10 cellular contexts compared by ENCODE assay signal in the genomic region with DNA sequence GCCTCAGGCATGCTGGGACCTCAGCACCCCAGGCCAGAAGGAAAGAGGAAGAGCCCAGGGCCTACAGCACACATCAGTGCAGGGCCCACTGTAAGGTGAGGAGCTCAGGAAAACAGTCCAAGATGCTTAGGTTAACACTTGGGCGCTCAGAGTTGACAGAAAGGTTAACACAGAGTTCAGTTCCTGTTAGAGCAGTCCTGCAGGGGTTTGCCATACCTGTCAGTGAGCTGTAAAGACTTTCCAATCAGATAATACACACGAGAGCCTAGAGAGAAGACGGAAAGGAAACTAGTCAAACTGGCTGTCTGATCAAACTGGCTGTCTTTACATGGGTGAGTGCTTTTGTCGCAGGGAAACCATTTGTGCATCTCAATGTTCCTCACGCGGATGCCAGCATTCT.
A peak's percentile ranks its signal among the peaks of the same experiment; 100 is the strongest.
DNase-seq lines count a peak whose midpoint lies in the region; TF ChIP-seq lines count a peak whose summit lies in the region.
"Had no signal": no experiment of that assay in that cellular context is flagged by ENCODE, and none has a peak within 500 bp of the region (broad histone marks: within the 10 kb centered on the region; RNA-seq: fewer than 3 reads in every experiment).

No MANE protein-coding gene starts in this region.

- intact Hi-C loops in mammary epithelial cell (cut with micrococcal nuclease): no loop called here
- intact Hi-C loops in posterior cingulate gyrus (cut with DNase I): no loop called here

- peak overlapping the region; percentile 34 for H3K4me2 ChIP-seq in mammary epithelial cell (ENCODE audit: insufficient read depth, low read depth, low read length)

- no peak overlapping the region for H3K9ac ChIP-seq in HUES48 (ENCODE audit: low read depth, low read length)
- no peak overlapping the region for H3K9ac ChIP-seq in mammary epithelial cell (ENCODE audit: insufficient read depth, low read length)
- peak overlapping the region; percentile 54 to 73 for H3K9ac ChIP-seq in stomach smooth muscle (ENCODE audit: low read length in 2 of 2)

- dilution Hi-C loops in mammary epithelial cell (cut with HindIII; ENCODE audit: low sequenced_read_pairs): no loop called here

- CTCF ChIA-PET in mammary epithelial cell (lab: Charles Lee; ENCODE audit: low non-redundant PET): no interaction called here

- H4K20me1 ChIP-seq in mammary epithelial cell (ENCODE audit: insufficient read depth, low read length): no peaks in the 10 kb centered on the region

- H2AFZ ChIP-seq in mammary epithelial cell (ENCODE audit: low read depth, low read length): peak overlapping the region; percentile 81

- H3K4me3 ChIP-seq in HUES48 (ENCODE audit: low read depth, low read length) (no peak overlapping the region), mammary epithelial cell (replicated peaks in 1 of 3; ENCODE audit: insufficient read depth in 1 of 3, low read depth in 2 of 3, low read length in 3 of 3) (no peak overlapping the region), stomach smooth muscle (ENCODE audit: low read length in 2 of 2) (peak overlapping the region; percentile 17 to 47)

- no peak for TF ChIP-seq CTCF in mammary epithelial cell (conservative IDR thresholded peaks at IDR 0.05 in 1 of 2, IDR thresholded peaks at IDR 0.05 in 1 of 2; ENCODE audit: extremely low read depth in 1 of 2, insufficient read depth in 1 of 2, low read depth in 1 of 2, low read length in 2 of 2)

- peak; percentile 9 for DNase-seq in mammary epithelial cell
- no peak for DNase-seq in AG20443 (ENCODE audit: low spot score)
- DNase-seq in posterior cingulate gyrus: no peak
- DNase-seq in NCI-H446 (lab: John Stamatoyannopoulos, UW): no peak
- DNase-seq in NCI-H2081 treated with DMSO at 0.1 percent for 48 hours (lab: John Stamatoyannopoulos, UW): no peak
- DNase-seq: activated CD4-positive, alpha-beta T cell treated with anti-CD3 and anti-CD28 coated beads, Interleukin-2, amount 10 ng/mL, durations not matched to agents 7 days and 5 days; activated gamma-delta T cell treated with Interleukin-2 at 50 U/mL for 16 hours had no signal

- in situ Hi-C loops in mammary epithelial cell (cut with MboI; ENCODE audit: low sequenced_read_pairs in 2 of 2): no loop called here

- no TSS peak for BruUV-seq in mammary epithelial cell (replicated peaks; lab: Mats Ljungman, UMichigan)

- no peaks in the 10 kb centered on the region for H3K27me3 ChIP-seq in HUES48 (ENCODE audit: control insufficient read depth, insufficient read depth, low read length)
- no peaks in the 10 kb centered on the region for H3K27me3 ChIP-seq in mammary epithelial cell (ENCODE audit: insufficient read depth, low read length)
- no peaks in the 10 kb centered on the region for H3K27me3 ChIP-seq in layer of hippocampus (ENCODE audit: control insufficient read depth, insufficient read depth, low read length)
- H3K27me3 ChIP-seq in stomach smooth muscle (ENCODE audit: control insufficient read depth in 1 of 2, insufficient read depth in 2 of 2, low read length in 2 of 2): no peaks in the 10 kb centered on the region

- H3K27ac ChIP-seq in HUES48 (ENCODE audit: low read depth, low read length) (peak overlapping the region; percentile 30), mammary epithelial cell (ENCODE audit: insufficient read depth, low read depth, low read length) (no peak overlapping the region), layer of hippocampus (ENCODE audit: low read depth, low read length) (peak overlapping the region; percentile 64), stomach smooth muscle (ENCODE audit: low read length) (peak overlapping the region; percentile 90)

- no peaks in the 10 kb centered on the region for H3K79me2 ChIP-seq in mammary epithelial cell (ENCODE audit: insufficient read depth, low read length)

- WGBS in mammary epithelial cell (ENCODE audit: low coverage, missing lambda C conversion rate): 13% methylated on average over 6 of the region's 6 CpGs

- no peaks in the 10 kb centered on the region for H3K36me3 ChIP-seq in HUES48 (ENCODE audit: control insufficient read depth, insufficient read depth, low read length)
- H3K36me3 ChIP-seq in mammary epithelial cell (ENCODE audit: insufficient read depth, low read length): no peaks in the 10 kb centered on the region
- H3K36me3 ChIP-seq in stomach smooth muscle (ENCODE audit: control insufficient read depth in 2 of 2, insufficient read depth in 2 of 2, low read length in 2 of 2): no peaks in the 10 kb centered on the region

- H3K4me1 ChIP-seq in HUES48 (ENCODE audit: control insufficient read depth, insufficient read depth, low read length) (peaks cover 35% of the 10 kb centered on the region), mammary epithelial cell (ENCODE audit: insufficient read depth, low read length) (peaks cover 15% of the 10 kb centered on the region), stomach smooth muscle (ENCODE audit: control insufficient read depth, insufficient read depth, low read length) (peaks cover 8% of the 10 kb centered on the region)

- H3K9me3 ChIP-seq in HUES48 (ENCODE audit: control insufficient read depth, insufficient read depth, low read length) (no peaks in the 10 kb centered on the region), mammary epithelial cell (replicated peaks; ENCODE audit: insufficient read depth, low read length) (no peaks in the 10 kb centered on the region), stomach smooth muscle (ENCODE audit: control insufficient read depth in 2 of 2, low read length in 2 of 2) (no peaks in the 10 kb centered on the region)

Comparison
In these comparisons a context has a peak if more than half of its experiments do, and no peak if none do; other contexts are left out.
1. H3K4me3 ChIP-seq: peak in stomach smooth muscle (2 of 2); none in HUES48 (single experiment) and mammary epithelial cell (0 of 3).
2. H3K9ac ChIP-seq: peak in stomach smooth muscle (2 of 2); none in HUES48 (single experiment) and mammary epithelial cell (single experiment).